16 cellular contexts compared by ENCODE assay signal in the genomic region with DNA sequence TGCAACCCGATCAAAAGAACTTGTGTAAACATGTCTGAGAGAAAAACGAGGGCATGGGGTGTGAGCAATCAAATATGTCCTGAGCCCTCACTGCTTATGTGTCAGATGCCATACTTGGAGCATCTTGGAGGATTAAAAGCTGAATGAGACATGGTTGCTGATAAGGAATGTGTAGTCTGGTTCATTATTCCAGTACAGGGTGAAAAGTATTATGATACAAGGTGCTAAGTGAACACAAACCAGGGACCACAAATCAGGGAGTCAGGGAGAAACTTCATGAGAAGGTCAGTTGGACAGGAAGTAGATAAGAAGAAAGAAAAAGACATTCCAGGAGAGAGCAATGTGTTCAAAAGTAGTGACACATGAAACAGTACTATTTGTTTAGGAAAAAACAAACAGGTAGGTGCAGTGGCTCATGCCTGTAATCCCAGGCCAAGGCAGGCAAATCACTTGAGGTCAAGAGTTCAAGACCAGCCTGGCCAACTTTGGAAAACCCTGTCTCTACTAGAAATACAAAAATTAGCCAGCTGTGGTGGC. TPM values are rescaled to one million over a fixed set of nuclear protein-coding genes. Genes with fewer than 3 reads are reported as not detected.
DNase-seq lines count a peak whose midpoint lies in the region; ATAC-seq and TF ChIP-seq lines count a peak whose summit lies in the region.
"Had no signal": no experiment of that assay in that cellular context is flagged by ENCODE, and none has a peak within 500 bp of the region (broad histone marks: within the 10 kb centered on the region; RNA-seq: fewer than 3 reads in every experiment).

No MANE protein-coding gene starts in this region.

- POLR2A ChIA-PET in WTC11 (lab: Charles Lee) = no interaction called here

- peaks cover 9% of the 10 kb centered on the region for H3K27me3 Mint-ChIP-seq in WTC11 (ENCODE audit: low read depth)
- H3K27me3 Mint-ChIP-seq in stimulated activated memory B cell treated with anti-CD40 and anti-IgM and Interleukin-4, amounts not matched to agents 10 μg/mL and 1 μg/mL and 100 μg/mL, for 72 hours = no peaks in the 10 kb centered on the region

- CTCF ChIA-PET in WTC11 (lab: Charles Lee) = no interaction called here

- H3K36me3 Mint-ChIP-seq in WTC11 = peaks cover 3% of the 10 kb centered on the region; the same call in 1 of the 2 replicates
- peaks cover 8% of the 10 kb centered on the region for H3K36me3 Mint-ChIP-seq in stimulated activated memory B cell treated with anti-CD40 and anti-IgM and Interleukin-4, amounts not matched to agents 10 μg/mL and 1 μg/mL and 100 μg/mL, for 72 hours

- H3K4me1 Mint-ChIP-seq in WTC11 = peaks cover 16% of the 10 kb centered on the region
- H3K4me1 Mint-ChIP-seq in stimulated activated memory B cell treated with anti-CD40 and anti-IgM and Interleukin-4, amounts not matched to agents 10 μg/mL and 1 μg/mL and 100 μg/mL, for 72 hours = peaks cover 36% of the 10 kb centered on the region

- peaks cover 13% of the 10 kb centered on the region for H3K9me3 Mint-ChIP-seq in WTC11
- no peaks in the 10 kb centered on the region for H3K9me3 Mint-ChIP-seq in stimulated activated memory B cell treated with anti-CD40 and anti-IgM and Interleukin-4, amounts not matched to agents 10 μg/mL and 1 μg/mL and 100 μg/mL, for 72 hours

- H3K4me3 Mint-ChIP-seq in WTC11 = no peak overlapping the region
- no peak overlapping the region for H3K4me3 Mint-ChIP-seq in stimulated activated memory B cell treated with anti-CD40 and anti-IgM and Interleukin-4, amounts not matched to agents 10 μg/mL and 1 μg/mL and 100 μg/mL, for 72 hours

- H3K4me3 ChIP-seq in foreskin fibroblast (ENCODE audit: low read depth in 1 of 2, low read length in 2 of 2) = no peak overlapping the region
- H3K4me3 ChIP-seq: heart right ventricle, left ventricle myocardium inferior had no signal

- intact Hi-C loops in sciatic nerve (cut with DNase I) = no loop called here

- ATAC-seq in WTC11 (no peak), sciatic nerve (no peak), GM18517 (IDR thresholded peaks at IDR 0.05; ENCODE audit: unreplicated experiment) (no peak)
- ATAC-seq in stimulated activated memory B cell treated with anti-CD40 and anti-IgM and Interleukin-4, amounts not matched to agents 10 μg/mL and 1 μg/mL and 100 μg/mL, for 72 hours = no peak
- ATAC-seq: heart right ventricle had no signal

- DNase-seq in NCI-H82 (lab: John Stamatoyannopoulos, UW) = peak; percentile 30
- no peak for DNase-seq in NCI-H82 treated with DMSO at 0.1 percent for 48 hours (lab: John Stamatoyannopoulos, UW; ENCODE audit: unreplicated experiment)
- no peak for DNase-seq in WTC11 (ENCODE audit: low spot score)
- peak; percentile 54 to 71 for DNase-seq in foreskin fibroblast
- DNase-seq in sciatic nerve (ENCODE audit: low spot score) = no peak
- no peak for DNase-seq in NCI-H1417 (lab: John Stamatoyannopoulos, UW)
- DNase-seq: 8988T, heart right ventricle, left ventricle myocardium inferior, NCI-H1048, nephron progenitor cell, RPMI8226, T-helper 9 cell had no signal

- TF ChIP-seq CTCF in WTC11 (IDR thresholded peaks at IDR 0.05) = no peak
- TF ChIP-seq CTCF in foreskin fibroblast (IDR thresholded peaks at IDR 0.05; ENCODE audit: low read depth, low read length) = no peak

- H3K27ac Mint-ChIP-seq in WTC11 = no peak overlapping the region
- peak overlapping the region; percentile 82 for H3K27ac Mint-ChIP-seq in stimulated activated memory B cell treated with anti-CD40 and anti-IgM and Interleukin-4, amounts not matched to agents 10 μg/mL and 1 μg/mL and 100 μg/mL, for 72 hours
- H3K27ac Mint-ChIP-seq: nephron progenitor cell had no signal

TF ChIP-seq in WTC11, 78 proteins besides CTCF, POLR2A, EP300 and RAD21:
- TF ChIP-seq NR3C1 (CRISPR knock-in tag; conservative IDR thresholded peaks at IDR 0.05; ENCODE audit: low read depth) = no peak
- TF ChIP-seq GABPB1 (CRISPR knock-in tag; IDR thresholded peaks at IDR 0.05) = 0 out of 2 replicates have a peak, but pooled peaks have one; percentile 30

RNA-seq across cellular contexts. Expression of gene RCBTB1, which starts 2.0 kb away (rescaled TPM):
- total RNA-seq in WTC11 (2021) = 28.3 to 31.8 TPM (median 31.3 TPM) in 3 replicates
- total RNA-seq in sciatic nerve = 18.9 TPM

RNA-seq across cellular contexts. Expression of gene ARL11, which starts 40.9 kb away (rescaled TPM):
- total RNA-seq in WTC11 (2021) (0.35 to 0.53 TPM (median 0.41 TPM) in 3 replicates), sciatic nerve (1.1 TPM)
- total RNA-seq: NCI-H460 had no signal

Comparison
In these comparisons a context has a peak if more than half of its experiments do, and no peak if none do; other contexts are left out.
1. DNase-seq: peak in NCI-H82 (single experiment) and foreskin fibroblast (2 of 2); none in NCI-H82 treated with DMSO at 0.1 percent for 48 hours (single experiment), WTC11 (single experiment), sciatic nerve (single experiment) and NCI-H1417 (0 of 3).